Comparison of ENCODE assay signal across 25 cellular contexts in genomic region chr7:131097662-131098376, GRCh38.
DNase-seq lines count a peak whose midpoint lies in the region; ATAC-seq and TF ChIP-seq lines count a peak whose summit lies in the region.
"Had no signal": no experiment of that assay in that cellular context is flagged by ENCODE, and none has a peak within 500 bp of the region (broad histone marks: within the 10 kb centered on the region; RNA-seq: fewer than 3 reads in every experiment).

No MANE protein-coding gene starts in this region.

- H3K4me3 Mint-ChIP-seq in activated CD4-positive, alpha-beta T cell treated with anti-CD3 and anti-CD28 coated beads for 36 hours: peak overlapping the region; percentile 18
- H3K4me3 Mint-ChIP-seq in activated naive CD8-positive, alpha-beta T cell treated with anti-CD3 and anti-CD28 coated beads for 36 hours: no peak overlapping the region
- peak overlapping the region; percentile 25 for H3K4me3 Mint-ChIP-seq in natural killer cell
- H3K4me3 Mint-ChIP-seq: activated naive CD8-positive, alpha-beta T cell treated with anti-CD3 and anti-CD28 coated beads, Interleukin-2, amount 10 ng/mL, durations not matched to agents 7 days and 5 days had no signal

- POLR2A ChIA-PET in activated CD4-positive, alpha-beta T cell treated with anti-CD3 and anti-CD28 coated beads for 36 hours (lab: Charles Lee): interaction anchor here (0.6 to 1.2 kb wide), 5 partner anchors 8 to 229 kb away, joined by 3 to 7 read pairs (median 3); no protein-coding TSS in a partner anchor

- peak overlapping the region; percentile 15 for H3K27ac Mint-ChIP-seq in activated CD4-positive, alpha-beta T cell treated with anti-CD3 and anti-CD28 coated beads for 36 hours
- H3K27ac Mint-ChIP-seq in activated naive CD8-positive, alpha-beta T cell treated with anti-CD3 and anti-CD28 coated beads for 36 hours: peak overlapping the region; percentile 63
- H3K27ac Mint-ChIP-seq in natural killer cell: peak overlapping the region; percentile 16 to 94
- H3K27ac Mint-ChIP-seq: activated naive CD8-positive, alpha-beta T cell treated with anti-CD3 and anti-CD28 coated beads, Interleukin-2, amount 10 ng/mL, durations not matched to agents 7 days and 5 days had no signal

- H3K27me3 Mint-ChIP-seq in activated CD4-positive, alpha-beta T cell treated with anti-CD3 and anti-CD28 coated beads for 36 hours: no peaks in the 10 kb centered on the region
- H3K27me3 Mint-ChIP-seq in activated naive CD8-positive, alpha-beta T cell treated with anti-CD3 and anti-CD28 coated beads for 36 hours: no peaks in the 10 kb centered on the region
- no peaks in the 10 kb centered on the region for H3K27me3 Mint-ChIP-seq in natural killer cell (ENCODE audit: low read depth in 2 of 2)
- H3K27me3 Mint-ChIP-seq: activated naive CD8-positive, alpha-beta T cell treated with anti-CD3 and anti-CD28 coated beads, Interleukin-2, amount 10 ng/mL, durations not matched to agents 7 days and 5 days had no signal

- CTCF ChIA-PET in activated CD4-positive, alpha-beta T cell treated with anti-CD3 and anti-CD28 coated beads for 36 hours (lab: Charles Lee): interaction anchor here (0.6 to 1.6 kb wide), 5 partner anchors 11 to 612 kb away, joined by 3 to 4 read pairs (median 3); no protein-coding TSS in a partner anchor

- H3K36me3 ChIP-seq in GM06990 (ENCODE audit: control insufficient read depth, insufficient read depth, low read length): no peaks in the 10 kb centered on the region; the same call in 1 of the 2 replicates

- H3K4me3 ChIP-seq in GM06990 (replicated peaks; ENCODE audit: low read depth, low read length): peak overlapping the region; percentile 10; the same call in 1 of the 2 replicates
- H3K4me3 ChIP-seq: mucosa of descending colon, SK-N-MC, vagina had no signal

- peaks cover 72% of the 10 kb centered on the region for H3K4me1 Mint-ChIP-seq in activated CD4-positive, alpha-beta T cell treated with anti-CD3 and anti-CD28 coated beads for 36 hours
- H3K4me1 Mint-ChIP-seq in activated naive CD8-positive, alpha-beta T cell treated with anti-CD3 and anti-CD28 coated beads for 36 hours: peaks cover 74% of the 10 kb centered on the region
- H3K4me1 Mint-ChIP-seq in natural killer cell: peaks cover 86 to 87% of the 10 kb centered on the region in 2 donors

- peak; percentile 41 for DNase-seq in activated CD4-positive, alpha-beta T cell treated with anti-CD3 and anti-CD28 coated beads for 36 hours
- no peak for DNase-seq in activated CD4-positive, alpha-beta T cell treated with anti-CD3 and anti-CD28 coated beads, Interleukin-2, amount 50 U/mL, for 48 hours
- no peak for DNase-seq in GM06990 (ENCODE audit: extremely low read depth, insufficient read length)
- no peak for DNase-seq in activated naive CD8-positive, alpha-beta T cell treated with anti-CD3 and anti-CD28 coated beads for 36 hours
- DNase-seq in natural killer cell: no peak
- DNase-seq in iPS-NIHi11 (ENCODE audit: low spot score): no peak
- DNase-seq in head of caudate nucleus: no peak
- DNase-seq in glomerular visceral epithelial cell (ENCODE audit: extremely low spot score): no peak
- DNase-seq: 8988T; activated CD4-positive, alpha-beta T cell treated with anti-CD3 and anti-CD28 coated beads for 1 hour; activated CD8-positive, alpha-beta memory T cell treated with anti-CD3 and anti-CD28 coated beads, Interleukin-2, amount 50 U/mL, for 4 hours; activated naive CD8-positive, alpha-beta T cell treated with anti-CD3 and anti-CD28 coated beads, Interleukin-2, amount 10 ng/mL, durations not matched to agents 7 days and 5 days; BE2C; Karpas-422; mucosa of descending colon; NCI-H1048; NCI-H1930; NCI-H446; RPMI8226; small intestine; stimulated activated CD4-positive, alpha-beta T cell treated with anti-CD3 and anti-CD28 coated beads, Interleukin-4, amount 100 ng/mL, for 24 hours had no signal

- intact Hi-C loops in activated CD4-positive, alpha-beta T cell treated with anti-CD3 and anti-CD28 coated beads for 36 hours (cut with DNase I, micrococcal nuclease): no loop called here
- intact Hi-C loops in natural killer cell (cut with micrococcal nuclease): no loop called here
- intact Hi-C loops in head of caudate nucleus (cut with DNase I): loop anchor here (10.0 kb wide), 1 partner anchor 557 kb away; no protein-coding TSS in a partner anchor

- peaks cover 29% of the 10 kb centered on the region for H3K36me3 Mint-ChIP-seq in activated CD4-positive, alpha-beta T cell treated with anti-CD3 and anti-CD28 coated beads for 36 hours (ENCODE audit: low read depth)
- H3K36me3 Mint-ChIP-seq in activated naive CD8-positive, alpha-beta T cell treated with anti-CD3 and anti-CD28 coated beads for 36 hours: peaks cover 47% of the 10 kb centered on the region
- H3K36me3 Mint-ChIP-seq in natural killer cell: no peaks in the 10 kb centered on the region

- no peak for TF ChIP-seq CTCF in GM06990 (IDR thresholded peaks at IDR 0.05; ENCODE audit: insufficient read depth, low read length, poor library complexity, severe bottlenecking)
- TF ChIP-seq CTCF in natural killer cell (IDR thresholded peaks at IDR 0.05): no peak

- no peaks in the 10 kb centered on the region for H3K27me3 ChIP-seq in GM06990 (replicated peaks; ENCODE audit: control insufficient read depth, insufficient read depth, low read length)
- H3K27me3 ChIP-seq: BE2C, neutrophil, vagina had no signal

- no peaks in the 10 kb centered on the region for H3K9me3 Mint-ChIP-seq in activated CD4-positive, alpha-beta T cell treated with anti-CD3 and anti-CD28 coated beads for 36 hours (ENCODE audit: low read depth)
- H3K9me3 Mint-ChIP-seq in activated naive CD8-positive, alpha-beta T cell treated with anti-CD3 and anti-CD28 coated beads for 36 hours: peaks cover 1% of the 10 kb centered on the region
- H3K9me3 Mint-ChIP-seq in natural killer cell: no peaks in the 10 kb centered on the region
- H3K9me3 Mint-ChIP-seq: activated naive CD8-positive, alpha-beta T cell treated with anti-CD3 and anti-CD28 coated beads, Interleukin-2, amount 10 ng/mL, durations not matched to agents 7 days and 5 days had no signal

- peak; percentile 76 for ATAC-seq in activated CD4-positive, alpha-beta T cell treated with anti-CD3 and anti-CD28 coated beads for 36 hours
- no peak for ATAC-seq in natural killer cell
- ATAC-seq: left lobe of liver, mucosa of descending colon had no signal
